ENCODE assay signal across 30 cellular contexts in genomic region chr13:71254384-71254783, GRCh38.
"Had no signal": no experiment of that assay in that cellular context is flagged by ENCODE, and none has a peak within 500 bp of the region (broad histone marks: within the 10 kb centered on the region; RNA-seq: fewer than 3 reads in every experiment).

No MANE protein-coding gene starts in this region.

- H3K4me3 Mint-ChIP-seq: activated CD4-positive, alpha-beta memory T cell treated with anti-CD3 and anti-CD28 coated beads for 36 hours; activated CD4-positive, alpha-beta T cell treated with anti-CD3 and anti-CD28 coated beads, Interleukin-2, amount 10 ng/mL, durations not matched to agents 24 days and 14 days; activated naive CD4-positive, alpha-beta T cell treated with anti-CD3 and anti-CD28 coated beads, Interleukin-2, amount 10 ng/mL, durations not matched to agents 7 days and 5 days; activated naive CD8-positive, alpha-beta T cell treated with anti-CD3 and anti-CD28 coated beads, Interleukin-2, amount 10 ng/mL, durations not matched to agents 7 days and 5 days; activated T-helper 1 cell treated with anti-CD3 and anti-CD28 coated beads, Interleukin-12 subunit alpha, Interleukin-12 subunit beta, Interleukin-2, Interleukin-4 antibody, amounts not matched to agents 30 ng/mL and 10 ng/mL and 1 ng/mL, durations not matched to agents 14 hours and 24 hours and 36 hours; central memory CD8-positive, alpha-beta T cell; nephron progenitor cell; stimulated activated naive B cell treated with anti-CD40 and anti-IgM and Interleukin-4, amounts not matched to agents 10 μg/mL and 1 μg/mL and 100 μg/mL, for 72 hours; T-helper 17 cell had no signal

- H3K27ac ChIP-seq: pancreas, prostate gland, stomach, suprapubic skin, tibial artery, WERI-Rb-1 had no signal

- H3K4me3 ChIP-seq: pancreas, prostate gland, smooth muscle cell, stomach, suprapubic skin, tibial artery had no signal

- H3K4me1 ChIP-seq: prostate gland, stomach, suprapubic skin, tibial artery had no signal

- DNase-seq: activated CD4-positive, alpha-beta memory T cell treated with anti-CD3 and anti-CD28 coated beads for 36 hours; activated CD4-positive, alpha-beta T cell treated with anti-CD3 and anti-CD28 coated beads, Interleukin-2, amount 10 ng/mL, durations not matched to agents 24 days and 14 days; activated CD4-positive, CD25-positive, alpha-beta regulatory T cell treated with anti-CD3 and anti-CD28 coated beads, Interleukin-2, amount 50 U/mL, for 72 hours; activated CD8-positive, alpha-beta memory T cell treated with anti-CD3 and anti-CD28 coated beads, Interleukin-2, amount 50 U/mL, for 4 hours; activated effector memory CD4-positive, alpha-beta T cell treated with anti-CD3 and anti-CD28 coated beads, Interleukin-2, amount 50 U/mL, for 16 hours; activated naive CD4-positive, alpha-beta T cell treated with anti-CD3 and anti-CD28 coated beads, Interleukin-2, amount 10 ng/mL, durations not matched to agents 7 days and 5 days; activated naive CD8-positive, alpha-beta T cell treated with anti-CD3 and anti-CD28 coated beads, Interleukin-2, amount 10 ng/mL, durations not matched to agents 7 days and 5 days; activated T-cell treated with anti-CD3 and anti-CD28 coated beads, Interleukin-2, amount 50 U/mL, for 1 hour; dermis blood vessel endothelial cell; effector CD4-positive, alpha-beta T cell; hippocampal formation; islet precursor cell; left cardiac atrium; left ventricle myocardium superior; naive B cell; nephron progenitor cell; pancreas; stimulated activated CD4-positive, alpha-beta T cell treated with anti-CD3 and anti-CD28 coated beads, Interleukin-15, amount 100 ng/mL, for 24 hours; stimulated activated CD4-positive, alpha-beta T cell treated with anti-CD3 and anti-CD28 coated beads, Interleukin-2, amount 100 ng/mL, for 24 hours; stimulated activated naive B cell treated with anti-CD40 and anti-IgM and Interleukin-4, amounts not matched to agents 10 μg/mL and 1 μg/mL and 100 μg/mL, for 72 hours; stomach; T-helper 17 cell; T1000; tibial artery; WERI-Rb-1 had no signal

- H3K36me3 Mint-ChIP-seq: activated CD4-positive, alpha-beta memory T cell treated with anti-CD3 and anti-CD28 coated beads for 36 hours; activated naive CD4-positive, alpha-beta T cell treated with anti-CD3 and anti-CD28 coated beads, Interleukin-2, amount 10 ng/mL, durations not matched to agents 7 days and 5 days; activated naive CD8-positive, alpha-beta T cell treated with anti-CD3 and anti-CD28 coated beads, Interleukin-2, amount 10 ng/mL, durations not matched to agents 7 days and 5 days; naive B cell; stimulated activated naive B cell treated with anti-CD40 and anti-IgM and Interleukin-4, amounts not matched to agents 10 μg/mL and 1 μg/mL and 100 μg/mL, for 72 hours had no signal

- H3K36me3 ChIP-seq: pancreas, prostate gland, stomach, suprapubic skin, tibial artery, WERI-Rb-1 had no signal

- H3K4me1 Mint-ChIP-seq: activated CD4-positive, alpha-beta T cell treated with anti-CD3 and anti-CD28 coated beads, Interleukin-2, amount 10 ng/mL, durations not matched to agents 24 days and 14 days; activated naive CD4-positive, alpha-beta T cell treated with anti-CD3 and anti-CD28 coated beads, Interleukin-2, amount 10 ng/mL, durations not matched to agents 7 days and 5 days; activated naive CD8-positive, alpha-beta T cell treated with anti-CD3 and anti-CD28 coated beads, Interleukin-2, amount 10 ng/mL, durations not matched to agents 7 days and 5 days; central memory CD8-positive, alpha-beta T cell; naive B cell; nephron progenitor cell; stimulated activated naive B cell treated with anti-CD40 and anti-IgM and Interleukin-4, amounts not matched to agents 10 μg/mL and 1 μg/mL and 100 μg/mL, for 72 hours; T-helper 17 cell had no signal

- H3K27me3 Mint-ChIP-seq: activated CD4-positive, alpha-beta T cell treated with anti-CD3 and anti-CD28 coated beads, Interleukin-2, amount 10 ng/mL, durations not matched to agents 24 days and 14 days; activated naive CD4-positive, alpha-beta T cell treated with anti-CD3 and anti-CD28 coated beads, Interleukin-2, amount 10 ng/mL, durations not matched to agents 7 days and 5 days; activated naive CD8-positive, alpha-beta T cell treated with anti-CD3 and anti-CD28 coated beads, Interleukin-2, amount 10 ng/mL, durations not matched to agents 7 days and 5 days; central memory CD8-positive, alpha-beta T cell; naive B cell; stimulated activated naive B cell treated with anti-CD40 and anti-IgM and Interleukin-4, amounts not matched to agents 10 μg/mL and 1 μg/mL and 100 μg/mL, for 72 hours; T-helper 17 cell had no signal

- H3K27me3 ChIP-seq: pancreas, stomach, suprapubic skin, tibial artery had no signal

- H3K27ac Mint-ChIP-seq: activated CD4-positive, alpha-beta memory T cell treated with anti-CD3 and anti-CD28 coated beads for 36 hours; activated CD4-positive, alpha-beta T cell treated with anti-CD3 and anti-CD28 coated beads, Interleukin-2, amount 10 ng/mL, durations not matched to agents 24 days and 14 days; activated naive CD4-positive, alpha-beta T cell treated with anti-CD3 and anti-CD28 coated beads, Interleukin-2, amount 10 ng/mL, durations not matched to agents 7 days and 5 days; activated naive CD8-positive, alpha-beta T cell treated with anti-CD3 and anti-CD28 coated beads, Interleukin-2, amount 10 ng/mL, durations not matched to agents 7 days and 5 days; activated T-helper 1 cell treated with anti-CD3 and anti-CD28 coated beads, Interleukin-12 subunit alpha, Interleukin-12 subunit beta, Interleukin-2, Interleukin-4 antibody, amounts not matched to agents 30 ng/mL and 10 ng/mL and 1 ng/mL, durations not matched to agents 14 hours and 24 hours and 36 hours; naive B cell; nephron progenitor cell; stimulated activated naive B cell treated with anti-CD40 and anti-IgM and Interleukin-4, amounts not matched to agents 10 μg/mL and 1 μg/mL and 100 μg/mL, for 72 hours; T-helper 17 cell had no signal

- ATAC-seq: left cardiac atrium; left ventricle myocardium superior; pancreas; stimulated activated naive B cell treated with anti-CD40 and anti-IgM and Interleukin-4, amounts not matched to agents 10 μg/mL and 1 μg/mL and 100 μg/mL, for 72 hours; T-helper 17 cell had no signal

- H3K9me3 ChIP-seq: pancreas, prostate gland, stomach, suprapubic skin, tibial artery had no signal

- H3K9me3 Mint-ChIP-seq: activated CD4-positive, alpha-beta memory T cell treated with anti-CD3 and anti-CD28 coated beads for 36 hours; activated CD4-positive, alpha-beta T cell treated with anti-CD3 and anti-CD28 coated beads, Interleukin-2, amount 10 ng/mL, durations not matched to agents 24 days and 14 days; activated naive CD4-positive, alpha-beta T cell treated with anti-CD3 and anti-CD28 coated beads, Interleukin-2, amount 10 ng/mL, durations not matched to agents 7 days and 5 days; activated naive CD8-positive, alpha-beta T cell treated with anti-CD3 and anti-CD28 coated beads, Interleukin-2, amount 10 ng/mL, durations not matched to agents 7 days and 5 days; activated T-helper 1 cell treated with anti-CD3 and anti-CD28 coated beads, Interleukin-12 subunit alpha, Interleukin-12 subunit beta, Interleukin-2, Interleukin-4 antibody, amounts not matched to agents 30 ng/mL and 10 ng/mL and 1 ng/mL, durations not matched to agents 14 hours and 24 hours and 36 hours; central memory CD8-positive, alpha-beta T cell; nephron progenitor cell; stimulated activated naive B cell treated with anti-CD40 and anti-IgM and Interleukin-4, amounts not matched to agents 10 μg/mL and 1 μg/mL and 100 μg/mL, for 72 hours had no signal

- H3K4me2 ChIP-seq: smooth muscle cell had no signal
